Comparison of ENCODE assay signal across 26 cellular contexts in the genomic region with DNA sequence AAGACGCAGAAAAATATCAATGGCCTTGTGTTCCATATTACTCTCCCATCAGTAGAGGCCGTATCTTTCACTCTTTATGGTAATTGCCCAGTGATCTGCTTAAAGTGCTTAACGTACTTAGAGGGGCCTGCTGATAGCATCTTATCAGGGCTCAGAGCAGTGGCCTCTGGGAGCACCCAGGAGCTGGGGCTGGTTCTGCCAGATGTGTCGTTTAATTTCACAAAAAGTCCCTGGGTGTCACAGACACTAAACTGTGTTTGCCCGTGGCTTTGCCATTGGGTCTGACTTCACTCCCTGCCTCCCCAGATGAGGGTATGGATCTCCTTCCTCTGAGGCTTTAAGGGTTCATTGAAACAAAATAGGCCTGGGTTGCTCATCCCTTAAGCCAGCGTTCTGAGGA.
"Had no signal": no experiment of that assay in that cellular context is flagged by ENCODE, and none has a peak within 500 bp of the region (broad histone marks: within the 10 kb centered on the region; RNA-seq: fewer than 3 reads in every experiment).

No MANE protein-coding gene starts in this region.

- H3K27me3 Mint-ChIP-seq: IgD-negative memory B cell had no signal

- H3K9me3 ChIP-seq: Peyer's patch, SJCRH30 had no signal

- H3K4me1 ChIP-seq: Peyer's patch, SJCRH30 had no signal

- H3K27me3 ChIP-seq: Peyer's patch, SJCRH30 had no signal

- H3K27ac ChIP-seq: HL-60, KMS-11, PC-9, Peyer's patch, SJCRH30, SK-N-MC had no signal

- H3K4me3 Mint-ChIP-seq: IgD-negative memory B cell had no signal

- H3K36me3 Mint-ChIP-seq: IgD-negative memory B cell had no signal

- H3K27ac Mint-ChIP-seq: IgD-negative memory B cell had no signal

- H3K4me3 ChIP-seq: K562, PC-9, Peyer's patch, SJCRH30, SK-N-MC had no signal

- DNase-seq: Kasumi-1; MM.1S; MV-4-11; NCI-H1048; NCI-H1105; NCI-H1417; NCI-H1436 treated with DMSO at 0.1 percent for 48 hours; NCI-H1694; NCI-H187 treated with DMSO at 0.1 percent for 48 hours; NCI-H2029 treated with DMSO at 0.1 percent for 48 hours; NCI-H2171 treated with DMSO at 0.1 percent for 48 hours; NCI-H345; NCI-H446 treated with DMSO at 0.1 percent for 48 hours; NCI-H510A treated with DMSO at 0.1 percent for 48 hours; NCI-H526; NK-92 treated with Interleukin-12 subunit alpha and Interleukin-12 subunit beta, amount 100 ng/mL, for 24 hours; OCI-M1; PC-9; Peyer's patch; SHP77 treated with DMSO at 0.1 percent for 48 hours; SJCRH30 had no signal

- H3K36me3 ChIP-seq: Peyer's patch, SJCRH30 had no signal
